ENCODE assay signal across 8 cellular contexts in genomic region chr7:157432957-157433576, GRCh38.
A peak's percentile ranks its signal among the peaks of the same experiment; 100 is the strongest.
DNase-seq lines count a peak whose midpoint lies in the region; ATAC-seq and TF ChIP-seq lines count a peak whose summit lies in the region.

No MANE protein-coding gene starts in this region.

- no peaks in the 10 kb centered on the region for H3K27me3 Mint-ChIP-seq in activated CD4-positive, alpha-beta T cell treated with anti-CD3 and anti-CD28 coated beads for 36 hours

- no peak overlapping the region for H3K27ac ChIP-seq in 22Rv1

- H3K4me1 Mint-ChIP-seq in activated CD4-positive, alpha-beta T cell treated with anti-CD3 and anti-CD28 coated beads for 36 hours: peaks cover 13% of the 10 kb centered on the region

- POLR2A ChIA-PET in activated CD4-positive, alpha-beta T cell treated with anti-CD3 and anti-CD28 coated beads for 36 hours (lab: Charles Lee): no interaction called here

- H3K4me3 Mint-ChIP-seq in activated CD4-positive, alpha-beta T cell treated with anti-CD3 and anti-CD28 coated beads for 36 hours: peak overlapping the region; percentile 41

- CTCF ChIA-PET in activated CD4-positive, alpha-beta T cell treated with anti-CD3 and anti-CD28 coated beads for 36 hours (lab: Charles Lee): interaction anchor here (0.6 to 1.4 kb wide), 13 partner anchors 41 to 607 kb away, joined by 3 to 8 read pairs (median 4); no protein-coding TSS in a partner anchor

- peak; percentile 53 for ATAC-seq in GM18498 (IDR thresholded peaks at IDR 0.05; ENCODE audit: unreplicated experiment)
- peak; percentile 67 for ATAC-seq in activated CD4-positive, alpha-beta T cell treated with anti-CD3 and anti-CD28 coated beads for 36 hours

- H3K27ac Mint-ChIP-seq in activated CD4-positive, alpha-beta T cell treated with anti-CD3 and anti-CD28 coated beads for 36 hours: no peak overlapping the region

- H3K36me3 Mint-ChIP-seq in activated CD4-positive, alpha-beta T cell treated with anti-CD3 and anti-CD28 coated beads for 36 hours (ENCODE audit: low read depth): no peaks in the 10 kb centered on the region

- H3K9me3 Mint-ChIP-seq in activated CD4-positive, alpha-beta T cell treated with anti-CD3 and anti-CD28 coated beads for 36 hours (ENCODE audit: low read depth): no peaks in the 10 kb centered on the region

- DNase-seq in NCI-H2029 (lab: John Stamatoyannopoulos, UW): peak; percentile 51
- peak; percentile 77 for DNase-seq in activated CD4-positive, alpha-beta T cell treated with anti-CD3 and anti-CD28 coated beads for 36 hours
- DNase-seq in choroid plexus epithelial cell (ENCODE audit: low read depth): peak; percentile 54
- peak; percentile 46 to 57 for DNase-seq in lung microvascular endothelial cell (ENCODE audit: low read depth in 2 of 2)
- DNase-seq in stimulated activated CD8-positive, alpha-beta memory T cell treated with anti-CD3 and anti-CD28 coated beads, Interleukin-4, amount 100 ng/mL, for 24 hours (ENCODE audit: low read depth): peak; percentile 28
- DNase-seq in NCI-H1930 (lab: John Stamatoyannopoulos, UW): no peak

- peak overlapping the region; percentile 22 for H3K4me3 ChIP-seq in choroid plexus epithelial cell (ENCODE audit: low read depth, low read length)

- intact Hi-C loops in activated CD4-positive, alpha-beta T cell treated with anti-CD3 and anti-CD28 coated beads for 36 hours (cut with DNase I, micrococcal nuclease): loop anchor here (1.0 to 5.0 kb wide), 5 partner anchors 39 to 919 kb away; no protein-coding TSS in a partner anchor

- TF ChIP-seq CTCF in 22Rv1 (IDR thresholded peaks at IDR 0.05): peak; percentile 88
- TF ChIP-seq CTCF in choroid plexus epithelial cell (conservative IDR thresholded peaks at IDR 0.05; ENCODE audit: low read depth, low read length): peak; percentile 83

Comparison
In these comparisons a context has a peak if more than half of its experiments do, and no peak if none do; other contexts are left out.
1. DNase-seq: peak in NCI-H2029 (single experiment), activated CD4-positive, alpha-beta T cell treated with anti-CD3 and anti-CD28 coated beads for 36 hours (single experiment), choroid plexus epithelial cell (single experiment), lung microvascular endothelial cell (2 of 2) and stimulated activated CD8-positive, alpha-beta memory T cell treated with anti-CD3 and anti-CD28 coated beads, Interleukin-4, amount 100 ng/mL, for 24 hours (single experiment); none in NCI-H1930 (0 of 2).